ENCODE assay signal across 1 cellular context in genomic region chr13:108215428-108215827, GRCh38.
TF ChIP-seq lines count a peak whose summit lies in the region.

Gene LIG4, minus strand, starts transcription at chr13:108215536. Its CDS starts 4,268 bp downstream, at chr13:108211268.

TF ChIP-seq in H1, 55 proteins besides CTCF, POLR2A, EP300 and RAD21 (continued from another document):
- TF ChIP-seq POLR2AphosphoS5 (IDR thresholded peaks at IDR 0.05; ENCODE audit: low read depth, low read length): peak; percentile 49; the same call in 1 of the 2 replicates
- peak; percentile 52 for TF ChIP-seq E2F6 (IDR thresholded peaks at IDR 0.05)
- TF ChIP-seq MAFK (IDR thresholded peaks at IDR 0.05; ENCODE audit: low read depth, low read length): no peak
- peak; percentile 96 for TF ChIP-seq NRF1 (IDR thresholded peaks at IDR 0.05; ENCODE audit: low read depth, low read length)
- 0 out of 2 replicates have a peak, but pooled peaks have one; percentile 14 for TF ChIP-seq BACH1 (IDR thresholded peaks at IDR 0.05; ENCODE audit: low read length)
- TF ChIP-seq BRCA1 (IDR thresholded peaks at IDR 0.05; ENCODE audit: low read depth, low read length): peak; percentile 9; the same call in 1 of the 2 replicates
- no peak for TF ChIP-seq FOSL1 (IDR thresholded peaks at IDR 0.05; ENCODE audit: insufficient read depth, low read depth, low read length)
- peak; percentile 70 for TF ChIP-seq MAX (IDR thresholded peaks at IDR 0.05)
- peak in 1 of 2 experiments; percentile 87; a peak in 2 of 4 replicates for TF ChIP-seq SIN3A (conservative IDR thresholded peaks at IDR 0.05 in 1 of 2, IDR thresholded peaks at IDR 0.05 in 1 of 2; ENCODE audit: low read depth in 1 of 2, low read length in 2 of 2)
- peak; percentile 56 for TF ChIP-seq ASH2L (IDR thresholded peaks at IDR 0.05; ENCODE audit: low read length)
- TF ChIP-seq ATF2 (IDR thresholded peaks at IDR 0.05; ENCODE audit: low read length): no peak
TF ChIP-seq in H1: peak in this region for 13.
